ENCODE assay signal across 8 cellular contexts in the genomic region with DNA sequence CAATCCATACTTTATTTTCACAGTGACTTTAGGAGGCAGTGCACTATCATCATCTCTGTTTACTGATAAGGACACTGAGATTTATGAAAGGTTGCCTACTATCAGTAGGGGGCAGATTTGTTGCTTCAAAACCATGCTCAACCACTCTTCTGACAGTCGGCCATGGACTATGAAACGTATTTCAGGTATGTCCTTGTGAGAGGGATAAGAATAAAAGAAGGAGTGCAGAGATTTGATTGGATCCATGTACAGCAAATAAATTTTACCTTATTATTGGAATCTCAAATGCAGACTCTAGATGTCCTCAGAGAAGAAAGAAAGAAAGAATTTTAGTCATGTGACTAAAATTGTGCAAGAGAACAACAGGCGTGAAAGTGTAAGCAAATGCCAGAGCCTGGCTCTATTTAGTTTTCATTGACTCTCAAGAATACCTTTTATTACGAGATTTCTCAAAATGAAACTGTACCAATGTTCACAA.
A peak's percentile ranks its signal among the peaks of the same experiment; 100 is the strongest.
DNase-seq lines count a peak whose midpoint lies in the region; ATAC-seq and TF ChIP-seq lines count a peak whose summit lies in the region.

No MANE protein-coding gene starts in this region.

- H3K27me3 ChIP-seq in SU-DHL-6 (ENCODE audit: low read length) (no peaks in the 10 kb centered on the region), liver (ENCODE audit: control insufficient read depth in 4 of 4, insufficient read depth in 4 of 4, low read length in 3 of 4) (peaks cover 0 to 3% (median 0%) of the 10 kb centered on the region in 4 donors), esophagus muscularis mucosa (no peaks in the 10 kb centered on the region)

- H3K4me3 ChIP-seq in SU-DHL-6 (ENCODE audit: insufficient read depth, low read length, poor library complexity, severe bottlenecking) (no peak overlapping the region), liver (ENCODE audit: low read depth in 1 of 3, low read length in 3 of 3) (no peak overlapping the region), esophagus muscularis mucosa (no peak overlapping the region)

- TF ChIP-seq POLR2A in esophagus muscularis mucosa (IDR thresholded peaks at IDR 0.05; ENCODE audit: low read depth), result no peak

- H4K20me1 ChIP-seq in SU-DHL-6 (ENCODE audit: low read depth, low read length), result no peaks in the 10 kb centered on the region

- H3K79me2 ChIP-seq in SU-DHL-6 (ENCODE audit: insufficient read depth, low read length), result no peaks in the 10 kb centered on the region

- WGBS in liver, result 13% methylated on average over 4 of the region's 4 CpGs
- WGBS in esophagus muscularis mucosa, result 59% methylated on average over 4 of the region's 4 CpGs

- H3K36me3 ChIP-seq in SU-DHL-6 (ENCODE audit: low read length), result no peaks in the 10 kb centered on the region
- no peaks in the 10 kb centered on the region for H3K36me3 ChIP-seq in liver (ENCODE audit: control insufficient read depth in 4 of 4, insufficient read depth in 3 of 4, low read depth in 1 of 4, low read length in 3 of 4)
- H3K36me3 ChIP-seq in esophagus muscularis mucosa, result no peaks in the 10 kb centered on the region

- H3K9me2 ChIP-seq in SU-DHL-6 (replicated peaks; ENCODE audit: insufficient read depth, low read length), result no peaks in the 10 kb centered on the region

- H3K9ac ChIP-seq in SU-DHL-6 (ENCODE audit: low read length), result no peak overlapping the region
- H3K9ac ChIP-seq in liver (ENCODE audit: low read depth in 1 of 2, low read length in 2 of 2), result no peak overlapping the region

- no peak overlapping the region for H2AFZ ChIP-seq in SU-DHL-6 (ENCODE audit: low read depth, low read length, severe bottlenecking)

- peak; percentile 53 for ATAC-seq in HG02759 (IDR thresholded peaks at IDR 0.05; ENCODE audit: unreplicated experiment)

- no peaks in the 10 kb centered on the region for H3F3A ChIP-seq in SU-DHL-6 (ENCODE audit: insufficient read depth)

- TF ChIP-seq EP300 in esophagus muscularis mucosa (IDR thresholded peaks at IDR 0.05), result no peak

- intact Hi-C loops in esophagus muscularis mucosa (cut with DNase I), result no loop called here

- peaks cover 0 to 2% (median 0%) of the 10 kb centered on the region in 4 donors for H3K4me1 ChIP-seq in liver (ENCODE audit: control insufficient read depth in 4 of 4, insufficient read depth in 4 of 4, low read length in 3 of 4)
- H3K4me1 ChIP-seq in esophagus muscularis mucosa, result peaks cover 0 to 8% (median 6%) of the 10 kb centered on the region in 4 donors

- peak overlapping the region; percentile 9 for H3K4me2 ChIP-seq in SU-DHL-6 (ENCODE audit: low read depth, low read length, poor library complexity, severe bottlenecking)

- H3K27ac ChIP-seq in SU-DHL-6 (ENCODE audit: low read depth, low read length) (no peak overlapping the region), liver (ENCODE audit: low read depth in 1 of 2, low read length in 2 of 2) (no peak overlapping the region), esophagus muscularis mucosa (replicated peaks in 1 of 4) (no peak overlapping the region)

- DNase-seq in GM10266 (ENCODE audit: extremely low spot score) (no peak), NCI-H774 (lab: John Stamatoyannopoulos, UW) (no peak), esophagus muscularis mucosa (ENCODE audit: extremely low spot score) (no peak), NCI-H2227 treated with DMSO at 0.1 percent for 48 hours (lab: John Stamatoyannopoulos, UW) (no peak)
- DNase-seq in activated naive CD4-positive, alpha-beta T cell treated with anti-CD3 and anti-CD28 coated beads, Interleukin-2, amount 50 U/mL, for 16 hours, result no peak

- TF ChIP-seq RAD21 in liver (IDR thresholded peaks at IDR 0.05), result peak; percentile 32 to 54

- H3K9me3 ChIP-seq in SU-DHL-6 (ENCODE audit: insufficient read depth, low read length) (no peaks in the 10 kb centered on the region), liver (ENCODE audit: control insufficient read depth in 4 of 4, low read length in 3 of 4) (no peaks in the 10 kb centered on the region), esophagus muscularis mucosa (no peaks in the 10 kb centered on the region)

- peak; percentile 38 for TF ChIP-seq CTCF in GM10266 (IDR thresholded peaks at IDR 0.05; ENCODE audit: control insufficient read depth, insufficient read depth, low read depth, missing control alignments)
- TF ChIP-seq CTCF in SU-DHL-6 (IDR thresholded peaks at IDR 0.05; ENCODE audit: insufficient read depth, low read length, poor library complexity, severe bottlenecking), result peak; percentile 21
- TF ChIP-seq CTCF in liver (IDR thresholded peaks at IDR 0.05; ENCODE audit: low read depth, low read length, missing input control), result no peak
- TF ChIP-seq CTCF in esophagus muscularis mucosa (IDR thresholded peaks at IDR 0.05), result no peak

TF ChIP-seq in liver, 16 proteins besides CTCF, POLR2A, EP300 and RAD21:
- TF ChIP-seq SP1 (IDR thresholded peaks at IDR 0.05) (no peak), HNF4G (IDR thresholded peaks at IDR 0.05) (no peak), RXRA (IDR thresholded peaks at IDR 0.05) (no peak), JUND (IDR thresholded peaks at IDR 0.05) (no peak), YY1 (IDR thresholded peaks at IDR 0.05) (no peak), HNF4A (conservative IDR thresholded peaks at IDR 0.05) (no peak), TAF1 (conservative IDR thresholded peaks at IDR 0.05) (no peak), GABPA (IDR thresholded peaks at IDR 0.05 in 1 of 2, conservative IDR thresholded peaks at IDR 0.05 in 1 of 2) (no peak), EGR1 (IDR thresholded peaks at IDR 0.05; ENCODE audit: low read depth in 2 of 2) (no peak), FOXA1 (IDR thresholded peaks at IDR 0.05) (no peak), ZBTB33 (IDR thresholded peaks at IDR 0.05) (no peak)
- TF ChIP-seq, protein P1, sequence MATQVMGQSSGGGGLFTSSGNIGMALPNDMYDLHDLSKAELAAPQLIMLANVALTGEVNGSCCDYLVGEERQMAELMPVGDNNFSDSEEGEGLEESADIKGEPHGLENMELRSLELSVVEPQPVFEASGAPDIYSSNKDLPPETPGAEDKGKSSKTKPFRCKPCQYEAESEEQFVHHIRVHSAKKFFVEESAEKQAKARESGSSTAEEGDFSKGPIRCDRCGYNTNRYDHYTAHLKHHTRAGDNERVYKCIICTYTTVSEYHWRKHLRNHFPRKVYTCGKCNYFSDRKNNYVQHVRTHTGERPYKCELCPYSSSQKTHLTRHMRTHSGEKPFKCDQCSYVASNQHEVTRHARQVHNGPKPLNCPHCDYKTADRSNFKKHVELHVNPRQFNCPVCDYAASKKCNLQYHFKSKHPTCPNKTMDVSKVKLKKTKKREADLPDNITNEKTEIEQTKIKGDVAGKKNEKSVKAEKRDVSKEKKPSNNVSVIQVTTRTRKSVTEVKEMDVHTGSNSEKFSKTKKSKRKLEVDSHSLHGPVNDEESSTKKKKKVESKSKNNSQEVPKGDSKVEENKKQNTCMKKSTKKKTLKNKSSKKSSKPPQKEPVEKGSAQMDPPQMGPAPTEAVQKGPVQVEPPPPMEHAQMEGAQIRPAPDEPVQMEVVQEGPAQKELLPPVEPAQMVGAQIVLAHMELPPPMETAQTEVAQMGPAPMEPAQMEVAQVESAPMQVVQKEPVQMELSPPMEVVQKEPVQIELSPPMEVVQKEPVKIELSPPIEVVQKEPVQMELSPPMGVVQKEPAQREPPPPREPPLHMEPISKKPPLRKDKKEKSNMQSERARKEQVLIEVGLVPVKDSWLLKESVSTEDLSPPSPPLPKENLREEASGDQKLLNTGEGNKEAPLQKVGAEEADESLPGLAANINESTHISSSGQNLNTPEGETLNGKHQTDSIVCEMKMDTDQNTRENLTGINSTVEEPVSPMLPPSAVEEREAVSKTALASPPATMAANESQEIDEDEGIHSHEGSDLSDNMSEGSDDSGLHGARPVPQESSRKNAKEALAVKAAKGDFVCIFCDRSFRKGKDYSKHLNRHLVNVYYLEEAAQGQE (IDR thresholded peaks at IDR 0.05), result no peak
- TF ChIP-seq, protein P2, sequence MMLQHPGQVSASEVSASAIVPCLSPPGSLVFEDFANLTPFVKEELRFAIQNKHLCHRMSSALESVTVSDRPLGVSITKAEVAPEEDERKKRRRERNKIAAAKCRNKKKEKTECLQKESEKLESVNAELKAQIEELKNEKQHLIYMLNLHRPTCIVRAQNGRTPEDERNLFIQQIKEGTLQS (IDR thresholded peaks at IDR 0.05), result no peak
- TF ChIP-seq, protein P3, sequence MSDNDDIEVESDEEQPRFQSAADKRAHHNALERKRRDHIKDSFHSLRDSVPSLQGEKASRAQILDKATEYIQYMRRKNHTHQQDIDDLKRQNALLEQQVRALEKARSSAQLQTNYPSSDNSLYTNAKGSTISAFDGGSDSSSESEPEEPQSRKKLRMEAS (IDR thresholded peaks at IDR 0.05), result no peak

Comparison
In these comparisons a context has a peak if more than half of its experiments do, and no peak if none do; other contexts are left out.
1. CTCF ChIP-seq: peak in GM10266 (single experiment) and SU-DHL-6 (single experiment); none in liver (single experiment) and esophagus muscularis mucosa (0 of 3).